In the genomic region with DNA sequence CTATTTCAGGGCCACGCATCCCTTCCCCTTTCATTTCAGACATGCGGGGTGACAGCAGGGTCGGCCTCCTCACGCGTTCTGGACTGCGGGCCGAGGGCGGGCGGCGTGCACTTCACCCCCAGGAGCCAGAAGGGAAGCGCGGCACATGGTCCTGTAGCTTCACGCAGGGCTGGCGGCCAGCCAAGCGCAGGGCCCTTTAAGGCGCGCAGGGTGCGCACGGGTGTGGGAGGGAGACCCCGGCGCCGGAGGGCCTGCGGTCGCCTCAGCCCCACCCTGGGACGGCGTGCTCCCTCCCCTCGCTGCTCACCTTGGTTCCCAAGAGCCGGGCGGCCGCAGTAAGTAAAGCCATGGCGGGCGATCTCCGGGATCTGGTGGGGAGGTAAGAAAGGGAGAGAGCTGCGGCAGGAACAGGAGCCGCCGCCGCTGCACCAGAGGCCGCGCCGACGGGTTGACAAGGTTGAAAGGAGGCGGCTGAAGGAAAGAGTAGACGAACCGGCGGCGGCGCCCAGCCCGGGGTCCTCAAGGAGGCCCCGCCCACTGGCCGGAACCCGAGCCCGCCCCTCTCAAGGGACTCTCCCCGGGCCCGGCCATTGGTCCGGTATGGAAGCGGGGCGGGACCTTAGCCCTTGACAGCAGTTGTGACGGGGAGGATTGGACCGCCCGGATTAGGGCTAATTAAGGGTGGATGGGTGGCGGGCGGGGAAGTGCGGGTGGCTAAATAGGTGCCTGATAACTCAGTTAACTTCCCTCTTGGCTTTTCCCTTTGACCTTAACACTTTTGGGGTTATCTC, we compare ENCODE assay signal across 8 cellular contexts. TPM values are rescaled to one million over a fixed set of nuclear protein-coding genes. Genes with fewer than 3 reads are reported as not detected.
DNase-seq lines count a peak whose midpoint lies in the region; ATAC-seq and TF ChIP-seq lines count a peak whose summit lies in the region.

A gene (minus strand): TSS at position 478 of the 791 bp plus-strand sequence. CDS start 129 bp downstream, at position 349.

- H3K27ac ChIP-seq in RWPE2 (ENCODE audit: poor library complexity, severe bottlenecking), result peak within 1 kb of the TSS; percentile 71

- H3K4me1 ChIP-seq in RWPE2 (ENCODE audit: insufficient read depth, poor library complexity, severe bottlenecking), result peaks cover 10% of the 10 kb centered on the region

- TF ChIP-seq CTCF in RWPE2 (IDR thresholded peaks at IDR 0.05; ENCODE audit: poor library complexity, severe bottlenecking) (no peak), fibroblast of mammary gland (conservative IDR thresholded peaks at IDR 0.05; ENCODE audit: control insufficient read depth, insufficient read depth, low read depth, low read length) (no peak), natural killer cell (IDR thresholded peaks at IDR 0.05) (no peak)

- H3K4me3 ChIP-seq in RWPE2 (ENCODE audit: severe bottlenecking), result peak within 1 kb of the TSS; percentile 98
- peak within 1 kb of the TSS; percentile 97 for H3K4me3 ChIP-seq in fibroblast of mammary gland (ENCODE audit: control insufficient read depth, low read depth, low read length)

- peak within 1 kb of the TSS; percentile 94 for H3K27ac Mint-ChIP-seq in activated T-helper 2 cell treated with anti-CD3 and anti-CD28 coated beads, Interferon-gamma antibody, Interleukin-2, Interleukin-4, amounts not matched to agents 10 μg/mL and 5 μg/mL and 100 μg/mL, durations not matched to agents 14 hours and 24 hours and 36 hours
- H3K27ac Mint-ChIP-seq in natural killer cell, result peak within 1 kb of the TSS; percentile 97 to 98

- H3K27me3 Mint-ChIP-seq in activated T-helper 2 cell treated with anti-CD3 and anti-CD28 coated beads, Interferon-gamma antibody, Interleukin-2, Interleukin-4, amounts not matched to agents 10 μg/mL and 5 μg/mL and 100 μg/mL, durations not matched to agents 14 hours and 24 hours and 36 hours (ENCODE audit: low read depth), result no peaks in the 10 kb centered on the region
- no peaks in the 10 kb centered on the region for H3K27me3 Mint-ChIP-seq in natural killer cell (ENCODE audit: low read depth in 2 of 2)

- peaks cover 38% of the 10 kb centered on the region for H3K36me3 Mint-ChIP-seq in activated T-helper 2 cell treated with anti-CD3 and anti-CD28 coated beads, Interferon-gamma antibody, Interleukin-2, Interleukin-4, amounts not matched to agents 10 μg/mL and 5 μg/mL and 100 μg/mL, durations not matched to agents 14 hours and 24 hours and 36 hours (ENCODE audit: low read depth)
- no peaks in the 10 kb centered on the region for H3K36me3 Mint-ChIP-seq in natural killer cell

- ATAC-seq in RWPE2 (ENCODE audit: low read depth), result peak; percentile 96
- ATAC-seq in natural killer cell, result peak; percentile 95 to 99 (median 96)

- H3K27me3 ChIP-seq in RWPE2 (ENCODE audit: insufficient read depth, poor library complexity, severe bottlenecking), result no peaks in the 10 kb centered on the region

- H3K4me1 Mint-ChIP-seq in activated T-helper 2 cell treated with anti-CD3 and anti-CD28 coated beads, Interferon-gamma antibody, Interleukin-2, Interleukin-4, amounts not matched to agents 10 μg/mL and 5 μg/mL and 100 μg/mL, durations not matched to agents 14 hours and 24 hours and 36 hours (ENCODE audit: low read depth), result peaks cover 45% of the 10 kb centered on the region
- peaks cover 55 to 56% of the 10 kb centered on the region in 2 donors for H3K4me1 Mint-ChIP-seq in natural killer cell

- intact Hi-C loops in activated T-helper 2 cell treated with anti-CD3 and anti-CD28 coated beads, Interferon-gamma antibody, Interleukin-2, Interleukin-4, amounts not matched to agents 10 μg/mL and 5 μg/mL and 100 μg/mL, durations not matched to agents 14 hours and 24 hours and 36 hours (cut with micrococcal nuclease), result loop anchor here (1.0 to 2.0 kb wide), 9 partner anchors 16 to 168 kb away; a partner anchor contains a TSS
- intact Hi-C loops in natural killer cell (cut with micrococcal nuclease), result loop anchor here (1.0 to 2.0 kb wide), 4 partner anchors 16 to 181 kb away; a partner anchor contains a TSS

- H3K4me3 Mint-ChIP-seq in activated T-helper 2 cell treated with anti-CD3 and anti-CD28 coated beads, Interferon-gamma antibody, Interleukin-2, Interleukin-4, amounts not matched to agents 10 μg/mL and 5 μg/mL and 100 μg/mL, durations not matched to agents 14 hours and 24 hours and 36 hours (ENCODE audit: low read depth), result peak within 1 kb of the TSS; percentile 95
- peak within 1 kb of the TSS; percentile 93 for H3K4me3 Mint-ChIP-seq in natural killer cell

- peaks cover 41% of the 10 kb centered on the region for H3K36me3 ChIP-seq in RWPE2 (ENCODE audit: low read depth)

- no peaks in the 10 kb centered on the region for H3K9me3 Mint-ChIP-seq in activated T-helper 2 cell treated with anti-CD3 and anti-CD28 coated beads, Interferon-gamma antibody, Interleukin-2, Interleukin-4, amounts not matched to agents 10 μg/mL and 5 μg/mL and 100 μg/mL, durations not matched to agents 14 hours and 24 hours and 36 hours
- H3K9me3 Mint-ChIP-seq in natural killer cell, result no peaks in the 10 kb centered on the region

- H3K9me3 ChIP-seq in RWPE2 (ENCODE audit: severe bottlenecking), result no peaks in the 10 kb centered on the region

- DNase-seq in EH (ENCODE audit: low read depth) (peak; percentile 98), H4 (ENCODE audit: low spot score) (peak; percentile 96), LoVo (ENCODE audit: low spot score) (peak; percentile 100), RWPE2 (ENCODE audit: low spot score) (peak; percentile 99), fibroblast of mammary gland (ENCODE audit: low read depth) (peak; percentile 96), natural killer cell (peak; percentile 98)
- DNase-seq in activated T-helper 2 cell treated with anti-CD3 and anti-CD28 coated beads, Interferon-gamma antibody, Interleukin-2, Interleukin-4, amounts not matched to agents 10 μg/mL and 5 μg/mL and 100 μg/mL, durations not matched to agents 14 hours and 24 hours and 36 hours (ENCODE audit: low spot score), result peak; percentile 98
- peak; percentile 98 for DNase-seq in stimulated activated naive CD4-positive, alpha-beta T cell treated with Interleukin-2 at 50 U/mL for 16 hours (lab: John Stamatoyannopoulos, UW)

RNA-seq across cellular contexts. Expression of the gene that starts here (rescaled TPM):
- total RNA-seq in H4 (2014; rRNA removed; shearing (Covaris generic)), result 122 and 155 TPM in 2 replicates
- total RNA-seq in activated T-helper 2 cell treated with anti-CD3 and anti-CD28 coated beads, Interferon-gamma antibody, Interleukin-2, Interleukin-4, amounts not matched to agents 10 μg/mL and 5 μg/mL and 100 μg/mL, durations not matched to agents 14 hours and 24 hours and 36 hours, result 250 and 253 TPM in 2 replicates
- 100 to 1,000 TPM; 185 to 190 (median 188) TPM for total RNA-seq in natural killer cell

Comparison
In these comparisons a context has a peak if more than half of its experiments do, and no peak if none do; other contexts are left out.
1. Peak in every context shown above with its lines: DNase-seq, ATAC-seq, H3K4me3 ChIP-seq and H3K27ac ChIP-seq.